In the genomic region with DNA sequence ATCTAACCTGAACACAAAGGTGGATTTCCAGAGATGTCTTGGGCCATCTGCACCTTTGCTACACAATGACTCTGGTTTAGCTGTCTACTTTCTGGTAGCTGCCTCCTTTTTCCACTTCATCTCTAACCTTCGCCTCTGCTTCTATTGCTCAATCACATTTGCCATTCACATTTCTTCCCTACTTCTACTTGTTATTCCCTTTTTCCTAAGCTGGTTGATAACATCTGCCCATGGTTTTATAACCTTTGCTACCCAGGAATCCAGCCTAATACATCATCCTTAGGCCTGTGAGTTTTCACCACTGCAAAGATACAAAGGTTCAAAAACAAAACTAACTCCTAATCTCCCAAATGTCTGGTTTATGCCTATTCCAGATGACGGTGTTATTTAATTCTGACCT, we compare ENCODE assay signal across 14 cellular contexts.
"Had no signal": no experiment of that assay in that cellular context is flagged by ENCODE, and none has a peak within 500 bp of the region (broad histone marks: within the 10 kb centered on the region; RNA-seq: fewer than 3 reads in every experiment).

No MANE protein-coding gene starts in this region.

- H3K27ac Mint-ChIP-seq: activated naive CD8-positive, alpha-beta T cell treated with anti-CD3 and anti-CD28 coated beads, Interleukin-2, amount 10 ng/mL, durations not matched to agents 7 days and 5 days; activated T-helper 1 cell treated with anti-CD3 and anti-CD28 coated beads, Interleukin-12 subunit alpha, Interleukin-12 subunit beta, Interleukin-2, Interleukin-4 antibody, amounts not matched to agents 30 ng/mL and 10 ng/mL and 1 ng/mL, durations not matched to agents 14 hours and 24 hours and 36 hours; natural killer cell; progenitor cell of endocrine pancreas; T-helper 2 cell treated with Interferon-gamma antibody and Interleukin-4, amounts not matched to agents 5 μg/mL and 100 μg/mL, for 36 hours had no signal

- H3K9me3 Mint-ChIP-seq: activated naive CD8-positive, alpha-beta T cell treated with anti-CD3 and anti-CD28 coated beads, Interleukin-2, amount 10 ng/mL, durations not matched to agents 7 days and 5 days; activated T-helper 1 cell treated with anti-CD3 and anti-CD28 coated beads, Interleukin-12 subunit alpha, Interleukin-12 subunit beta, Interleukin-2, Interleukin-4 antibody, amounts not matched to agents 30 ng/mL and 10 ng/mL and 1 ng/mL, durations not matched to agents 14 hours and 24 hours and 36 hours; dendritic cell treated with granulocyte-macrophage colony-stimulating factor and Interleukin-4, amounts not matched to agents 40 ng/mL and 50 ng/mL, for 4 days; natural killer cell; T-helper 2 cell treated with Interferon-gamma antibody and Interleukin-4, amounts not matched to agents 5 μg/mL and 100 μg/mL, for 36 hours had no signal

- H3K27me3 Mint-ChIP-seq: activated naive CD8-positive, alpha-beta T cell treated with anti-CD3 and anti-CD28 coated beads, Interleukin-2, amount 10 ng/mL, durations not matched to agents 7 days and 5 days; dendritic cell treated with granulocyte-macrophage colony-stimulating factor and Interleukin-4, amounts not matched to agents 40 ng/mL and 50 ng/mL, for 4 days; progenitor cell of endocrine pancreas had no signal

- H3K36me3 Mint-ChIP-seq: natural killer cell had no signal

- H3K27me3 ChIP-seq: heart right ventricle had no signal

- ATAC-seq: left colon, natural killer cell, right cardiac atrium had no signal

- H3K4me3 ChIP-seq: heart right ventricle had no signal

- H3K9me3 ChIP-seq: heart right ventricle had no signal

- DNase-seq: activated naive CD8-positive, alpha-beta T cell treated with anti-CD3 and anti-CD28 coated beads, Interleukin-2, amount 10 ng/mL, durations not matched to agents 7 days and 5 days; anterior cingulate cortex; cerebellar nuclear complex; effector memory CD4-positive, alpha-beta T cell; heart right ventricle; left colon; natural killer cell; nucleus accumbens; right cardiac atrium; SW 1271 had no signal

- H3K4me3 Mint-ChIP-seq: activated naive CD8-positive, alpha-beta T cell treated with anti-CD3 and anti-CD28 coated beads, Interleukin-2, amount 10 ng/mL, durations not matched to agents 7 days and 5 days; activated T-helper 1 cell treated with anti-CD3 and anti-CD28 coated beads, Interleukin-12 subunit alpha, Interleukin-12 subunit beta, Interleukin-2, Interleukin-4 antibody, amounts not matched to agents 30 ng/mL and 10 ng/mL and 1 ng/mL, durations not matched to agents 14 hours and 24 hours and 36 hours; dendritic cell treated with granulocyte-macrophage colony-stimulating factor and Interleukin-4, amounts not matched to agents 40 ng/mL and 50 ng/mL, for 4 days; natural killer cell; T-helper 2 cell treated with Interferon-gamma antibody and Interleukin-4, amounts not matched to agents 5 μg/mL and 100 μg/mL, for 36 hours had no signal
